Comparison of ENCODE assay signal across 10 cellular contexts in the genomic region with DNA sequence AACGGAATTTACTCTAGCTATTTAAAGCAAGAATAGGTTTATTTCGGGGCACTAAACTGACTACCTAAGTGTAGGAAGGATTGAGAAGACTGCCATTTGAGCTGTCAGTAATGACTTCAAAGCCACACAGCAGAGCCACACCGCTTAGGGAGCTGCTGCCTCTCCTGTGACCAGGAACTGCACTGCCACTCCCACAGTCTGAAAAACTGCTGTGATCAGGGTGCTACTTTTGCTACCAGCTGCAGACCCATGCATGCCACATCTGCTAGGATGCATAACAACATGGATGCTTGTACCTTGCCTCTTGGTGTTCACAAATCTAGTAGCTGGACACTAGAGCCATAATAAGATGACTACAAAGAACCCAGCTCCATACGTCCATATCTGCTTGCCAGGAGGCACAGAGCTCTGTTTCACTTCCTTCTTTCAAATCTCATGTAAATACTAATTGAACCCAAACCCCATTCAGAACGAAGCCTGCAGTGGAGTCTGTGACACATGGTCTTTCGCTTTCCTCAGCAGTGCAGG. TPM values are rescaled to one million over a fixed set of nuclear protein-coding genes. Genes with fewer than 3 reads are reported as not detected.
A peak's percentile ranks its signal among the peaks of the same experiment; 100 is the strongest.
DNase-seq lines count a peak whose midpoint lies in the region; ATAC-seq lines count a peak whose summit lies in the region.
"Had no signal": no experiment of that assay in that cellular context is flagged by ENCODE, and none has a peak within 500 bp of the region (broad histone marks: within the 10 kb centered on the region; RNA-seq: fewer than 3 reads in every experiment).

No MANE protein-coding gene starts in this region.

- peaks cover 16% of the 10 kb centered on the region; the same call in 1 of the 2 replicates for H3K27me3 ChIP-seq in iPS-20b (ENCODE audit: insufficient read depth, low read length)
- no peaks in the 10 kb centered on the region for H3K27me3 ChIP-seq in SJCRH30

- intact Hi-C loops in posterior cingulate gyrus (cut with DNase I), result no loop called here
- intact Hi-C loops in left ventricle myocardium superior (cut with micrococcal nuclease), result no loop called here

- H3K36me3 ChIP-seq in iPS-20b (ENCODE audit: insufficient read depth, low read depth, low read length), result no peaks in the 10 kb centered on the region
- H3K36me3 ChIP-seq in SJCRH30, result no peaks in the 10 kb centered on the region

- ATAC-seq in GM18511 (IDR thresholded peaks at IDR 0.05; ENCODE audit: unreplicated experiment) (peak; percentile 89), GM21717 (IDR thresholded peaks at IDR 0.05; ENCODE audit: unreplicated experiment) (peak; percentile 96), HG03469 (IDR thresholded peaks at IDR 0.05; ENCODE audit: unreplicated experiment) (peak; percentile 95), left ventricle myocardium superior (no peak)

- H3K9ac ChIP-seq in iPS-20b (ENCODE audit: low read depth, low read length), result no peak overlapping the region; the same call in 1 of the 2 replicates

- H3K4me3 ChIP-seq in iPS-20b (ENCODE audit: low read length), result peak overlapping the region; percentile 96
- H3K4me3 ChIP-seq in SJCRH30, result no peak overlapping the region

- no peak for DNase-seq in activated CD4-positive, CD25-positive, alpha-beta regulatory T cell treated with anti-CD3 and anti-CD28 coated beads, Interleukin-2, amount 50 U/mL, for 72 hours
- DNase-seq in SJCRH30 (no peak), posterior cingulate gyrus (no peak), left ventricle myocardium superior (no peak)
- DNase-seq: NCI-H510A had no signal

- H3K9me3 ChIP-seq in iPS-20b (ENCODE audit: insufficient read depth, low read depth, low read length) (no peaks in the 10 kb centered on the region), SJCRH30 (replicated peaks) (no peaks in the 10 kb centered on the region)

- H3K27ac ChIP-seq in iPS-20b (ENCODE audit: low read length) (no peak overlapping the region), SJCRH30 (no peak overlapping the region)

- H3K4me1 ChIP-seq in iPS-20b (ENCODE audit: insufficient read depth, low read length) (peaks cover 17% of the 10 kb centered on the region), SJCRH30 (no peaks in the 10 kb centered on the region)

RNA-seq across cellular contexts. Expression of a gene that starts 2.2 kb away (rescaled TPM):
- 4.8 and 4.9 TPM in 2 replicates for total RNA-seq in SJCRH30 (2014; rRNA removed; shearing (Covaris generic))
- total RNA-seq in left ventricle myocardium superior, result 49.6 TPM

RNA-seq across cellular contexts. Expression of a gene that starts 52.7 kb away (rescaled TPM):
- total RNA-seq in SJCRH30 (2014; rRNA removed; shearing (Covaris generic)), result not detected in 2 replicates
- total RNA-seq in left ventricle myocardium superior, result not detected
- total RNA-seq: epithelial cell of proximal tubule had no signal
